In the genomic region with DNA sequence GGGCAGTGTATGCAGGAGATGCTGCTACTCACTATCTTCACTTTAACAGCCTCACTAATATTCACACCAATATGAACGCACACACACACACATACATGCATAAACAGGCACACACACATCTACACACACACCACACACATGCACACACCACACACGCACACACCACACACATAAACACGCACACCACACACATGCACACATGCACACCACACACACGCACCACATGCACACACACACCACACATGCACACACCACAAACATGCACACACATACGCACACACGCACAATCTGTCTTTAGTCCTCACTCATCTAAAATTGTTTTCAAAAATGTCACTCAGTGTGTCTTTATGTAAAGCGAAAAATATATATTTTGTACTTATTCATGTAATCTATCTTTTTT, we compare ENCODE assay signal across 21 cellular contexts.
A peak's percentile ranks its signal among the peaks of the same experiment; 100 is the strongest.
DNase-seq lines count a peak whose midpoint lies in the region; ATAC-seq and TF ChIP-seq lines count a peak whose summit lies in the region.
"Had no signal": no experiment of that assay in that cellular context is flagged by ENCODE, and none has a peak within 500 bp of the region (broad histone marks: within the 10 kb centered on the region; RNA-seq: fewer than 3 reads in every experiment).

No MANE protein-coding gene starts in this region.

- no peak overlapping the region for H3K4me2 ChIP-seq in mesenchymal stem cell (ENCODE audit: low read length, poor library complexity, severe bottlenecking)
- no peak overlapping the region for H3K4me2 ChIP-seq in osteoblast (ENCODE audit: insufficient read depth, low read length)

- H3K27me3 ChIP-seq in mesenchymal stem cell (ENCODE audit: control insufficient read depth in 1 of 2, insufficient read depth in 1 of 2, low read length in 2 of 2): peaks cover 0 to 3% of the 10 kb centered on the region in 2 experiments
- no peaks in the 10 kb centered on the region for H3K27me3 ChIP-seq in osteoblast (ENCODE audit: insufficient read depth, low read length)
- H3K27me3 ChIP-seq: BE2C had no signal

- no peak for ATAC-seq in GM21381 (IDR thresholded peaks at IDR 0.05; ENCODE audit: unreplicated experiment)
- ATAC-seq: GM12878, K562 had no signal

- H2AK5ac ChIP-seq in mesenchymal stem cell (ENCODE audit: low read length, severe bottlenecking): no peak overlapping the region

- H3K27me3 Mint-ChIP-seq in brain: peaks cover 3% of the 10 kb centered on the region
- H3K27me3 Mint-ChIP-seq: CD4-positive, CD25-positive, alpha-beta regulatory T cell had no signal

- H4K8ac ChIP-seq in mesenchymal stem cell (ENCODE audit: low read length): no peak overlapping the region

- H3K36me3 ChIP-seq in HEK293 (ENCODE audit: control insufficient read depth in 2 of 2, insufficient read depth in 1 of 2, low read length in 2 of 2): no peaks in the 10 kb centered on the region
- H3K36me3 ChIP-seq in mesenchymal stem cell (ENCODE audit: control insufficient read depth in 1 of 2, insufficient read depth in 2 of 2, low read depth in 1 of 2, low read length in 2 of 2): no peaks in the 10 kb centered on the region
- H3K36me3 ChIP-seq in osteoblast (ENCODE audit: insufficient read depth, low read length): no peaks in the 10 kb centered on the region
- H3K36me3 ChIP-seq: BE2C, HAP-1 had no signal

- CTCF ChIA-PET in HEK293 (lab: Yijun Ruan, JAX): no interaction called here

- H3K4me1 Mint-ChIP-seq in brain: peaks cover 40% of the 10 kb centered on the region

- no peak overlapping the region for H2BK120ac ChIP-seq in mesenchymal stem cell (ENCODE audit: low read depth, low read length)

- no peak overlapping the region for H4K91ac ChIP-seq in mesenchymal stem cell (ENCODE audit: low read length)

- peaks cover 0 to 4% (median 0%) of the 10 kb centered on the region in 5 experiments for H3K9me3 Mint-ChIP-seq in brain
- H3K9me3 Mint-ChIP-seq: CD4-positive, CD25-positive, alpha-beta regulatory T cell; CD8-positive, alpha-beta memory T cell had no signal

- H3K9me3 ChIP-seq in HEK293 (ENCODE audit: control insufficient read depth, insufficient read depth, low read depth, low read length): no peaks in the 10 kb centered on the region
- no peaks in the 10 kb centered on the region for H3K9me3 ChIP-seq in mesenchymal stem cell (ENCODE audit: control insufficient read depth, low read length)
- H3K9me3 ChIP-seq in osteoblast (ENCODE audit: low read depth, low read length): no peaks in the 10 kb centered on the region
- H3K9me3 ChIP-seq: BE2C, HAP-1 had no signal

- H4K20me1 ChIP-seq in osteoblast (ENCODE audit: insufficient read depth, low read length): no peaks in the 10 kb centered on the region

- H3K79me2 ChIP-seq in osteoblast (ENCODE audit: insufficient read depth, low read length): no peaks in the 10 kb centered on the region

- H2BK5ac ChIP-seq in mesenchymal stem cell (ENCODE audit: low read depth, low read length, poor library complexity, severe bottlenecking): no peak overlapping the region

- H3K27ac ChIP-seq in HEK293 (ENCODE audit: extremely low read depth, low read depth, low read length) (no peak overlapping the region), mesenchymal stem cell (ENCODE audit: low read length, poor library complexity, severe bottlenecking) (no peak overlapping the region), osteoblast (ENCODE audit: low read depth, low read length) (no peak overlapping the region)

- H2AFZ ChIP-seq in mesenchymal stem cell (ENCODE audit: low read depth, low read length) (peak overlapping the region; percentile 61), osteoblast (ENCODE audit: low read length) (no peak overlapping the region)

- H3K4me3 ChIP-seq in HEK293 (ENCODE audit: low read depth, low read length): no peak overlapping the region
- peak overlapping the region in 1 of 2 experiments; percentile 30 for H3K4me3 ChIP-seq in mesenchymal stem cell (ENCODE audit: insufficient read depth in 1 of 2, low read depth in 1 of 2, low read length in 2 of 2)
- H3K4me3 ChIP-seq in osteoblast (ENCODE audit: insufficient read depth, low read length): no peak overlapping the region
- H3K4me3 ChIP-seq: GM12878, HAP-1, K562 had no signal

- peak overlapping the region in 1 of 2 experiments; percentile 95 for H3K14ac ChIP-seq in mesenchymal stem cell (ENCODE audit: low read length in 2 of 2)

- POLR2A ChIA-PET in HEK293 (lab: Yijun Ruan, JAX): no interaction called here

- peak overlapping the region in 3 of 5 experiments; percentile 63 to 91 (median 71) for H3K27ac Mint-ChIP-seq in brain
- H3K27ac Mint-ChIP-seq: CD4-positive, CD25-positive, alpha-beta regulatory T cell; CD8-positive, alpha-beta memory T cell had no signal

- WGBS in mesenchymal stem cell: 85% methylated on average over 7 of the region's 7 CpGs

- no peak for TF ChIP-seq CTCF in HEK293 (tag by site-specific recombination; IDR thresholded peaks at IDR 0.05)
- no peak for TF ChIP-seq CTCF in brain (conservative IDR thresholded peaks at IDR 0.05)
- TF ChIP-seq CTCF in osteoblast (IDR thresholded peaks at IDR 0.05; ENCODE audit: extremely low read depth, low read depth, low read length): no peak

- no peak overlapping the region for H3K9ac ChIP-seq in mesenchymal stem cell (ENCODE audit: low read length)

- H2BK15ac ChIP-seq in mesenchymal stem cell (ENCODE audit: low read depth, poor library complexity, severe bottlenecking): no peak overlapping the region

- H2BK12ac ChIP-seq in mesenchymal stem cell (ENCODE audit: low read length in 2 of 2): no peak overlapping the region

- no peaks in the 10 kb centered on the region for H3K4me1 ChIP-seq in HEK293 (ENCODE audit: control insufficient read depth, insufficient read depth, low read length)
- H3K4me1 ChIP-seq in mesenchymal stem cell (ENCODE audit: control insufficient read depth, insufficient read depth, low read depth, low read length): peaks cover 2% of the 10 kb centered on the region
- H3K4me1 ChIP-seq in osteoblast (ENCODE audit: insufficient read depth, low read length): no peaks in the 10 kb centered on the region
- H3K4me1 ChIP-seq: BE2C, HAP-1 had no signal

- no peak overlapping the region for H3K4ac ChIP-seq in mesenchymal stem cell (ENCODE audit: low read depth in 1 of 2, low read length in 2 of 2)

- peak overlapping the region in 1 of 2 experiments; percentile 92 for H3K23ac ChIP-seq in mesenchymal stem cell (ENCODE audit: low read length in 2 of 2)

- H3K4me3 Mint-ChIP-seq in brain: peak overlapping the region in 1 of 5 experiments; percentile 22
- H3K4me3 Mint-ChIP-seq: CD4-positive, CD25-positive, alpha-beta regulatory T cell; CD8-positive, alpha-beta memory T cell had no signal

- H3K36me3 Mint-ChIP-seq in brain: no peaks in the 10 kb centered on the region
- H3K36me3 Mint-ChIP-seq: CD4-positive, CD25-positive, alpha-beta regulatory T cell; CD8-positive, alpha-beta memory T cell had no signal

- no peak overlapping the region for H3K18ac ChIP-seq in mesenchymal stem cell (ENCODE audit: low read depth in 1 of 2, low read length in 2 of 2)

- no peaks in the 10 kb centered on the region for H3K79me1 ChIP-seq in mesenchymal stem cell (replicated peaks; ENCODE audit: low read length, poor library complexity, severe bottlenecking)

- DNase-seq in mesenchymal stem cell: no peak
- DNase-seq in osteoblast (ENCODE audit: insufficient read length, low spot score, missing footprints): peak; percentile 3
- DNase-seq in dermis blood vessel endothelial cell: no peak
- no peak for DNase-seq in NCI-H2171 (lab: John Stamatoyannopoulos, UW)
- no peak for DNase-seq in SHP77 (lab: John Stamatoyannopoulos, UW)
- DNase-seq: ACHN; BE2C; CD4-positive, CD25-positive, alpha-beta regulatory T cell; CD8-positive, alpha-beta memory T cell; COR-L47; DMS 273 treated with DMSO at 0.1 percent for 48 hours; DMS53; DND-41; EL; GOT3 had no signal

TF ChIP-seq in HEK293, 187 proteins besides CTCF, POLR2A, EP300 and RAD21 (continues in another document):
- TF ChIP-seq ZNF302 (tag by site-specific recombination; IDR thresholded peaks at IDR 0.05; ENCODE audit: low read depth) (no peak), KLF10 (tag by site-specific recombination; IDR thresholded peaks at IDR 0.05) (no peak), ZNF18 (tag by site-specific recombination; IDR thresholded peaks at IDR 0.05) (no peak), GFI1B (tag by site-specific recombination; IDR thresholded peaks at IDR 0.05) (no peak), PRDM6 (tag by site-specific recombination; IDR thresholded peaks at IDR 0.05) (no peak), ZSCAN4 (tag by site-specific recombination; IDR thresholded peaks at IDR 0.05) (peak; percentile 95)
